In genomic region chr17:2466936-2467335, GRCh38 we compare ENCODE assay signal across 28 cellular contexts.
"Had no signal": no experiment of that assay in that cellular context is flagged by ENCODE, and none has a peak within 500 bp of the region (broad histone marks: within the 10 kb centered on the region; RNA-seq: fewer than 3 reads in every experiment).

No MANE protein-coding gene starts in this region.

- H3K27me3 ChIP-seq: adrenal gland, body of pancreas, colonic mucosa, heart left ventricle, ovary, vagina had no signal

- H3K4me3 ChIP-seq: adrenal gland, body of pancreas, colonic mucosa, heart left ventricle, ovary, skin epidermis, thoracic aorta, vagina had no signal

- H3K27ac ChIP-seq: adrenal gland, body of pancreas, colonic mucosa, heart left ventricle, ovary, skin epidermis, thoracic aorta, vagina had no signal

- H3K4me1 ChIP-seq: adrenal gland, body of pancreas, colonic mucosa, heart left ventricle, vagina had no signal

- H3K36me3 ChIP-seq: ovary had no signal

- ATAC-seq: body of pancreas; heart left ventricle; left cardiac atrium; left ventricle myocardium superior; naive thymus-derived CD4-positive, alpha-beta T cell; sciatic nerve; stimulated activated naive CD8-positive, alpha-beta T cell treated with anti-CD3 and anti-CD28 coated beads, Interleukin-15, Interleukin-2, amounts not matched to agents 100 U/mL and 50 U/mL, for 24 hours had no signal

- DNase-seq: activated CD4-positive, alpha-beta memory T cell treated with anti-CD3 and anti-CD28 coated beads for 36 hours; activated CD4-positive, alpha-beta T cell treated with anti-CD3 and anti-CD28 coated beads, Interleukin-2, amount 10 ng/mL, durations not matched to agents 24 days and 14 days; activated CD4-positive, CD25-positive, alpha-beta regulatory T cell treated with anti-CD3 and anti-CD28 coated beads, Interleukin-2, amount 50 U/mL, for 72 hours; activated CD8-positive, alpha-beta memory T cell treated with anti-CD3 and anti-CD28 coated beads, Interleukin-2, amount 50 U/mL, for 4 hours; activated effector memory CD4-positive, alpha-beta T cell treated with anti-CD3 and anti-CD28 coated beads, Interleukin-2, amount 50 U/mL, for 16 hours; activated naive CD4-positive, alpha-beta T cell treated with anti-CD3 and anti-CD28 coated beads for 36 hours; activated naive CD8-positive, alpha-beta T cell treated with anti-CD3 and anti-CD28 coated beads for 36 hours; activated T-cell treated with anti-CD3 and anti-CD28 coated beads, Interleukin-2, amount 50 U/mL, for 1 hour; adrenal gland; aorta; body of pancreas; colonic mucosa; effector CD8-positive, alpha-beta T cell; erythroblast; heart left ventricle; left cardiac atrium; left ventricle myocardium superior; naive thymus-derived CD4-positive, alpha-beta T cell; ovary; retina; stimulated activated CD4-positive, alpha-beta T cell treated with anti-CD3 and anti-CD28 coated beads, Interleukin-12 subunit alpha, Interleukin-12 subunit beta, amount 100 ng/mL, for 4 hours; stimulated activated CD4-positive, alpha-beta T cell treated with anti-CD3 and anti-CD28 coated beads, Interleukin-4, amount 100 ng/mL, for 1 hour; stimulated activated naive CD8-positive, alpha-beta T cell treated with anti-CD3 and anti-CD28 coated beads, Interleukin-15, Interleukin-2, amounts not matched to agents 100 U/mL and 50 U/mL, for 24 hours; T1000 had no signal
